Comparison of ENCODE assay signal across 1 cellular context in the genomic region with DNA sequence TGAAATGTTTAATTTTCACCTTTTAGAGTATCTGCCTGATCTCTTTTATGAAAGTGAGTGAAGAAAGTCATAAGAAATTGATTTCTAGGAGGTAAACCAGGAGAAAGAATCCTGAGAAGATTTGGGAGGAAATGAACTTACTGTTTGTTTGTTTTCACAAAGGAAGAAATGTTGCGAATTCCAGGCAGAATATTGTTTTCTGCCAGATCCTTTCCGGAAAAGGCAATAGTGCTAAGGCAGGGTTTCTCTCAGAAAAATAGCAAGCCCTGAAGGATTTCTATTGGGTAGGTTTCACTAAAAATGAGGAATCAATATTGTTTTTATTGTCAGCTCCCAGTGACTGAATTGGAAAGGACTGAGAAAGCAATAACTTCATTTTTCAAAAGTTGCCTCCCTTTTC.
TF ChIP-seq lines count a peak whose summit lies in the region.

No MANE protein-coding gene starts in this region.

TF ChIP-seq in HCT116, 20 proteins besides CTCF, POLR2A, EP300 and RAD21:
- TF ChIP-seq JUND (IDR thresholded peaks at IDR 0.05) (no peak), EZH2 (IDR thresholded peaks at IDR 0.05) (no peak), SIN3A (IDR thresholded peaks at IDR 0.05; ENCODE audit: low read depth) (no peak), SP1 (IDR thresholded peaks at IDR 0.05; ENCODE audit: low read depth) (no peak), MAX (IDR thresholded peaks at IDR 0.05) (no peak), CEBPB (IDR thresholded peaks at IDR 0.05; ENCODE audit: low read depth) (no peak), POLR2AphosphoS5 (IDR thresholded peaks at IDR 0.05; ENCODE audit: low read depth, low read length) (no peak), EGR1 (IDR thresholded peaks at IDR 0.05; ENCODE audit: low read depth) (no peak), YY1 (IDR thresholded peaks at IDR 0.05; ENCODE audit: extremely low read depth, insufficient replicate concordance, low read depth, low read length) (no peak), ZBTB33 (IDR thresholded peaks at IDR 0.05; ENCODE audit: extremely low read depth, insufficient replicate concordance, low read length) (no peak), ZNF274 (IDR thresholded peaks at IDR 0.05; ENCODE audit: low read depth, low read length) (no peak), ZFX (IDR thresholded peaks at IDR 0.05) (no peak), FOSL1 (IDR thresholded peaks at IDR 0.05; ENCODE audit: low read depth) (no peak)
TF ChIP-seq in HCT116: peak in this region for 0.
